ENCODE assay signal across 8 cellular contexts in genomic region chr1:3454811-3455618, GRCh38. TPM values are rescaled to one million over a fixed set of nuclear protein-coding genes. Genes with fewer than 3 reads are reported as not detected.
A peak's percentile ranks its signal among the peaks of the same experiment; 100 is the strongest.
DNase-seq lines count a peak whose midpoint lies in the region; ATAC-seq and TF ChIP-seq lines count a peak whose summit lies in the region.

No MANE protein-coding gene starts in this region.

- no peaks in the 10 kb centered on the region for H3K9me3 Mint-ChIP-seq in WTC11

- H3K36me3 Mint-ChIP-seq in WTC11 = 0 out of 2 replicates have a peak, but pooled peaks cover 2% of the 10 kb centered on the region

- CTCF ChIA-PET in HCT116 (lab: Charles Lee) (no interaction called here), WTC11 (lab: Charles Lee) (interaction anchor here (0.7 to 3.8 kb wide), 3 partner anchors 18 to 47 kb away, joined by 3 to 165 read pairs (median 5); no protein-coding TSS in a partner anchor)

- BruUV-seq in HCT116 (replicated peaks; lab: Mats Ljungman, UMichigan) = TSS peak; percentile 62

- no peak for TF ChIP-seq RAD21 in HCT116 (IDR thresholded peaks at IDR 0.05; ENCODE audit: low read depth)

- WGBS in testis, 2 donors = 10 to 36% methylated on average over 6 to 40 of the region's 46 CpGs

- H3K9me3 ChIP-seq in HCT116 (ENCODE audit: control insufficient read depth in 1 of 2, insufficient read depth in 1 of 2, low read depth in 1 of 2, low read length in 2 of 2) = no peaks in the 10 kb centered on the region
- H3K9me3 ChIP-seq in testis = no peaks in the 10 kb centered on the region

- intact Hi-C loops in HCT116 (cut with micrococcal nuclease) (loop anchor here (5.0 kb wide), 3 partner anchors 267 to 402 kb away; partner anchors contain the start of genes CEP104 and DFFB), testis (cut with DNase I; ENCODE audit: low total_unique reads) (no loop called here)

- H3K79me2 ChIP-seq in HCT116 (ENCODE audit: insufficient read depth, low read length) = peaks cover 15% of the 10 kb centered on the region

- POLR2A ChIA-PET in HCT116 (lab: Charles Lee) = no interaction called here
- POLR2A ChIA-PET in WTC11 (lab: Charles Lee) = interaction anchor here (0.9 kb wide), 1 partner anchor 17 kb away, joined by 4 read pairs; no protein-coding TSS in a partner anchor

- no peak for TF ChIP-seq POLR2A in HCT116 (IDR thresholded peaks at IDR 0.05; ENCODE audit: borderline replicate concordance, extremely low read depth, insufficient read depth, insufficient read length)
- TF ChIP-seq POLR2A in testis (IDR thresholded peaks at IDR 0.05) = no peak

- no peaks in the 10 kb centered on the region for H4K20me1 ChIP-seq in HCT116 (ENCODE audit: insufficient read depth)

- H3K4me2 ChIP-seq in HCT116 (ENCODE audit: low read length) = peak overlapping the region; percentile 99

- peaks cover 14% of the 10 kb centered on the region for H3K4me1 Mint-ChIP-seq in WTC11

- RAD21 ChIA-PET in HCT116 (lab: Charles Lee; ENCODE audit: low non-redundant PET in 1 of 2, low total read pairs in 2 of 2, uncharacterized antibody in 2 of 2, unreplicated experiment in 2 of 2) = no interaction called here

- H3K9ac ChIP-seq in HCT116 (ENCODE audit: low read length) = peak overlapping the region; percentile 75

- H3K27ac Mint-ChIP-seq in WTC11 = peak overlapping the region; percentile 70

- H3K27me3 ChIP-seq in HCT116 (ENCODE audit: insufficient read depth, low read length) (no peaks in the 10 kb centered on the region), testis (no peaks in the 10 kb centered on the region)

- H3K36me3 ChIP-seq in HCT116 (ENCODE audit: control insufficient read depth in 1 of 2, insufficient read depth in 2 of 2, low read length in 2 of 2) = no peaks in the 10 kb centered on the region
- no peaks in the 10 kb centered on the region for H3K36me3 ChIP-seq in testis (ENCODE audit: low read depth, missing control alignments)

- TF ChIP-seq CTCF in 22Rv1 (IDR thresholded peaks at IDR 0.05) (no peak), HCT116 (IDR thresholded peaks at IDR 0.05 in 2 of 3, conservative IDR thresholded peaks at IDR 0.05 in 1 of 3; ENCODE audit: borderline replicate concordance in 1 of 3, insufficient read depth in 1 of 3, low read depth in 2 of 3, low read length in 2 of 3) (no peak), WTC11 (IDR thresholded peaks at IDR 0.05) (no peak), testis (IDR thresholded peaks at IDR 0.05) (no peak)

- peak overlapping the region; percentile 74 for H3K4me3 Mint-ChIP-seq in WTC11

- H3K4me3 ChIP-seq in HCT116 (replicated peaks in 1 of 2; ENCODE audit: low read depth in 1 of 2, low read length in 2 of 2) (peak overlapping the region; percentile 63 to 84), testis (peak overlapping the region; percentile 53 to 64)

- ATAC-seq in HCT116 = peak; percentile 53
- ATAC-seq in WTC11 = peak; percentile 74
- no peak for ATAC-seq in HG03139 (IDR thresholded peaks at IDR 0.05; ENCODE audit: unreplicated experiment)
- ATAC-seq in HG03378 (IDR thresholded peaks at IDR 0.05; ENCODE audit: unreplicated experiment) = no peak

- H3K27me3 Mint-ChIP-seq in WTC11 (ENCODE audit: low read depth) = no peaks in the 10 kb centered on the region; the same call in 1 of the 2 replicates

- H3K4me1 ChIP-seq in HCT116 (ENCODE audit: control insufficient read depth in 1 of 2, insufficient read depth in 2 of 2, low read length in 2 of 2) (peaks cover 21 to 37% of the 10 kb centered on the region in 2 experiments), testis (peaks cover 33% of the 10 kb centered on the region)

- H3K9me2 ChIP-seq in HCT116 (ENCODE audit: insufficient read depth) = no peaks in the 10 kb centered on the region

- no peak overlapping the region for H2AFZ ChIP-seq in HCT116 (ENCODE audit: low read depth, low read length, poor library complexity, severe bottlenecking)

- DNase-seq in HCT116 (ENCODE audit: low read depth, low spot score) (no peak), WTC11 (ENCODE audit: low spot score) (peak; percentile 88), iPS-NIHi7 (ENCODE audit: extremely low spot score) (peak; percentile 87), testis (peak; percentile 32), SK-N-DZ (ENCODE audit: low spot score) (no peak)

- peak overlapping the region; percentile 87 for H3K27ac ChIP-seq in 22Rv1
- H3K27ac ChIP-seq in HCT116 (ENCODE audit: low read depth, low read length) = peak overlapping the region; percentile 80
- H3K27ac ChIP-seq in testis = peak overlapping the region in 1 of 2 donors; percentile 63

TF ChIP-seq in HCT116, 20 proteins besides CTCF, POLR2A, EP300 and RAD21 (continues in another document):
- TF ChIP-seq JUND (IDR thresholded peaks at IDR 0.05) (no peak), EZH2phosphoT487 (IDR thresholded peaks at IDR 0.05; ENCODE audit: borderline replicate concordance) (no peak)
- TF ChIP-seq, protein P1, sequence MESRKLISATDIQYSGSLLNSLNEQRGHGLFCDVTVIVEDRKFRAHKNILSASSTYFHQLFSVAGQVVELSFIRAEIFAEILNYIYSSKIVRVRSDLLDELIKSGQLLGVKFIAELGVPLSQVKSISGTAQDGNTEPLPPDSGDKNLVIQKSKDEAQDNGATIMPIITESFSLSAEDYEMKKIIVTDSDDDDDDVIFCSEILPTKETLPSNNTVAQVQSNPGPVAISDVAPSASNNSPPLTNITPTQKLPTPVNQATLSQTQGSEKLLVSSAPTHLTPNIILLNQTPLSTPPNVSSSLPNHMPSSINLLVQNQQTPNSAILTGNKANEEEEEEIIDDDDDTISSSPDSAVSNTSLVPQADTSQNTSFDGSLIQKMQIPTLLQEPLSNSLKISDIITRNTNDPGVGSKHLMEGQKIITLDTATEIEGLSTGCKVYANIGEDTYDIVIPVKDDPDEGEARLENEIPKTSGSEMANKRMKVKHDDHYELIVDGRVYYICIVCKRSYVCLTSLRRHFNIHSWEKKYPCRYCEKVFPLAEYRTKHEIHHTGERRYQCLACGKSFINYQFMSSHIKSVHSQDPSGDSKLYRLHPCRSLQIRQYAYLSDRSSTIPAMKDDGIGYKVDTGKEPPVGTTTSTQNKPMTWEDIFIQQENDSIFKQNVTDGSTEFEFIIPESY (IDR thresholded peaks at IDR 0.05; ENCODE audit: extremely low read depth, insufficient replicate concordance, low read length) = no peak

TF ChIP-seq in WTC11, 78 proteins besides CTCF, POLR2A, EP300 and RAD21 (continues in another document):
- TF ChIP-seq JAZF1 (CRISPR knock-in tag; IDR thresholded peaks at IDR 0.05) (no peak), TEAD1 (CRISPR knock-in tag; IDR thresholded peaks at IDR 0.05) (0 out of 2 replicates have a peak, but pooled peaks have one; percentile 9), MAX (CRISPR knock-in tag; IDR thresholded peaks at IDR 0.05) (peak; percentile 43; the same call in 1 of the 2 replicates), SP1 (CRISPR knock-in tag; conservative IDR thresholded peaks at IDR 0.05) (peak; percentile 58; the same call in 1 of the 2 replicates), KAT7 (CRISPR knock-in tag; IDR thresholded peaks at IDR 0.05; ENCODE audit: borderline replicate concordance) (no peak), ZNF263 (CRISPR knock-in tag; IDR thresholded peaks at IDR 0.05; ENCODE audit: low read depth) (no peak), ETV6 (CRISPR knock-in tag; IDR thresholded peaks at IDR 0.05) (peak; percentile 93; the same call in 1 of the 2 replicates), ZNF423 (CRISPR knock-in tag; IDR thresholded peaks at IDR 0.05) (peak; percentile 17; the same call in 1 of the 2 replicates), NR3C1 (CRISPR knock-in tag; conservative IDR thresholded peaks at IDR 0.05; ENCODE audit: low read depth) (no peak), TCF7 (CRISPR knock-in tag; IDR thresholded peaks at IDR 0.05; ENCODE audit: low read depth) (no peak), HMGXB4 (CRISPR knock-in tag; IDR thresholded peaks at IDR 0.05) (no peak), SMAD4 (CRISPR knock-in tag; IDR thresholded peaks at IDR 0.05) (no peak), FOXK1 (CRISPR knock-in tag; IDR thresholded peaks at IDR 0.05) (peak; percentile 11; the same call in 1 of the 2 replicates)
- TF ChIP-seq, protein P2, sequence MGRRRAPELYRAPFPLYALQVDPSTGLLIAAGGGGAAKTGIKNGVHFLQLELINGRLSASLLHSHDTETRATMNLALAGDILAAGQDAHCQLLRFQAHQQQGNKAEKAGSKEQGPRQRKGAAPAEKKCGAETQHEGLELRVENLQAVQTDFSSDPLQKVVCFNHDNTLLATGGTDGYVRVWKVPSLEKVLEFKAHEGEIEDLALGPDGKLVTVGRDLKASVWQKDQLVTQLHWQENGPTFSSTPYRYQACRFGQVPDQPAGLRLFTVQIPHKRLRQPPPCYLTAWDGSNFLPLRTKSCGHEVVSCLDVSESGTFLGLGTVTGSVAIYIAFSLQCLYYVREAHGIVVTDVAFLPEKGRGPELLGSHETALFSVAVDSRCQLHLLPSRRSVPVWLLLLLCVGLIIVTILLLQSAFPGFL (CRISPR knock-in tag; IDR thresholded peaks at IDR 0.05; ENCODE audit: borderline replicate concordance) = no peak

RNA-seq across cellular contexts. Expression of gene ARHGEF16, which starts 0.6 kb away (rescaled TPM):
- 37.4 TPM for total RNA-seq in HCT116 (2021; ENCODE audit: unreplicated experiment)
- 29.5 and 34.9 TPM in 2 replicates for polyA plus RNA-seq in HCT116 (2012)
- 15.5 to 17.2 TPM (median 16.1 TPM) in 3 replicates for total RNA-seq in WTC11 (2021)
- total RNA-seq in testis = 10 to 100 TPM; 17.1 to 25.7 TPM
- polyA plus RNA-seq in testis (ENCODE audit: insufficient read depth, low read depth, low replicate concordance) = 5.7 TPM
- 1.9 and 2.3 TPM in 2 replicates for polyA plus RNA-seq in SK-N-DZ (2014; cell fraction: cytosol; rRNA removed)
- polyA plus RNA-seq in SK-N-DZ (2014; cell fraction: nucleus; rRNA removed) = 5.9 and 8.2 TPM in 2 replicates

Comparison
In these comparisons a context has a peak if more than half of its experiments do, and no peak if none do; other contexts are left out.
1. ATAC-seq: peak in HCT116 (single experiment) and WTC11 (single experiment); none in HG03139 (single experiment) and HG03378 (single experiment).
2. DNase-seq: peak in WTC11 (single experiment), iPS-NIHi7 (single experiment) and testis (single experiment); none in HCT116 (single experiment) and SK-N-DZ (single experiment).